ENCODE assay signal across 8 cellular contexts in genomic region chr10:61867817-61868216, GRCh38. TPM values are rescaled to one million over a fixed set of nuclear protein-coding genes. Genes with fewer than 3 reads are reported as not detected.
A peak's percentile ranks its signal among the peaks of the same experiment; 100 is the strongest.
DNase-seq lines count a peak whose midpoint lies in the region; ATAC-seq and TF ChIP-seq lines count a peak whose summit lies in the region.
"Not testable (repeated sequence)": the region's sequence is repeated elsewhere in the genome, so short reads cannot be mapped to it uniquely, and the experiment has no call there.

No MANE protein-coding gene starts in this region.

- peak; percentile 15 for DNase-seq in GM06990 (ENCODE audit: extremely low read depth, insufficient read length)
- DNase-seq in activated CD4-positive, CD25-positive, alpha-beta regulatory T cell (lab: John Stamatoyannopoulos, UW) = peak; percentile 9 to 30 (median 18)
- peak; percentile 47 for DNase-seq in activated T-cell treated with anti-CD3 and anti-CD28 coated beads for 48 hours (ENCODE audit: low read depth)
- DNase-seq in amniotic epithelial cell (ENCODE audit: low read depth) = peak; percentile 34
- peak; percentile 64 for DNase-seq in Right ventricle myocardium inferior (ENCODE audit: missing footprints)
- DNase-seq in natural killer cell = peak; percentile 33
- DNase-seq in stimulated activated CD4-positive, alpha-beta T cell treated with anti-CD3 and anti-CD28 coated beads, Interleukin-4, amount 100 ng/mL, for 1 hour = peak; percentile 48
- DNase-seq in suprapubic skin (ENCODE audit: low spot score in 2 of 2) = not testable (repeated sequence)

- not testable (repeated sequence) for H3K36me3 ChIP-seq in GM06990 (ENCODE audit: control insufficient read depth, insufficient read depth, low read length); suprapubic skin

- not testable (repeated sequence) for H3K9me3 ChIP-seq in suprapubic skin

- not testable (repeated sequence) for H3K27me3 Mint-ChIP-seq in natural killer cell (ENCODE audit: low read depth in 2 of 2)

- H3K27ac Mint-ChIP-seq in natural killer cell = peak overlapping the region in 1 of 2 donors; percentile 69

- ATAC-seq in Right ventricle myocardium inferior, natural killer cell: not testable (repeated sequence)

- intact Hi-C loops in Right ventricle myocardium inferior (cut with DNase I); natural killer cell (cut with micrococcal nuclease): not testable (repeated sequence)

- TF ChIP-seq POLR2A in suprapubic skin (IDR thresholded peaks at IDR 0.05) = not testable (repeated sequence)

- not testable (repeated sequence) for H3K27me3 ChIP-seq in GM06990 (replicated peaks; ENCODE audit: control insufficient read depth, insufficient read depth, low read length); suprapubic skin

- 40% methylated on average over 1 of the region's 25 CpGs for WGBS in suprapubic skin

- not testable (repeated sequence) for TF ChIP-seq CTCF in GM06990 (IDR thresholded peaks at IDR 0.05; ENCODE audit: insufficient read depth, low read length, poor library complexity, severe bottlenecking); natural killer cell (IDR thresholded peaks at IDR 0.05); suprapubic skin (IDR thresholded peaks at IDR 0.05)

- H3K4me3 Mint-ChIP-seq in natural killer cell = peak overlapping the region; percentile 81

- H3K4me1 Mint-ChIP-seq in natural killer cell = not testable (repeated sequence)

- not testable (repeated sequence) for H3K4me1 ChIP-seq in suprapubic skin

- not testable (repeated sequence) for H3K36me3 Mint-ChIP-seq in natural killer cell

- TF ChIP-seq EP300 in suprapubic skin (IDR thresholded peaks at IDR 0.05) = not testable (repeated sequence)

- not testable (repeated sequence) for H3K4me3 ChIP-seq in GM06990 (replicated peaks; ENCODE audit: low read depth, low read length)
- peak overlapping the region; percentile 52 for H3K4me3 ChIP-seq in suprapubic skin

- H3K9me3 Mint-ChIP-seq in natural killer cell = not testable (repeated sequence)

- peak overlapping the region; percentile 4 for H3K27ac ChIP-seq in suprapubic skin

RNA-seq across cellular contexts. Expression of gene ARID5B, which starts 33.7 kb away (rescaled TPM):
- total RNA-seq in Right ventricle myocardium inferior = 14.0 TPM
- total RNA-seq in natural killer cell = 10 to 100 TPM; 22.3 to 44.3 (median 31.3) TPM
- 10 to 100 TPM; 45.4 to 75.2 (median 71.9) TPM for total RNA-seq in suprapubic skin
